In the genomic region with DNA sequence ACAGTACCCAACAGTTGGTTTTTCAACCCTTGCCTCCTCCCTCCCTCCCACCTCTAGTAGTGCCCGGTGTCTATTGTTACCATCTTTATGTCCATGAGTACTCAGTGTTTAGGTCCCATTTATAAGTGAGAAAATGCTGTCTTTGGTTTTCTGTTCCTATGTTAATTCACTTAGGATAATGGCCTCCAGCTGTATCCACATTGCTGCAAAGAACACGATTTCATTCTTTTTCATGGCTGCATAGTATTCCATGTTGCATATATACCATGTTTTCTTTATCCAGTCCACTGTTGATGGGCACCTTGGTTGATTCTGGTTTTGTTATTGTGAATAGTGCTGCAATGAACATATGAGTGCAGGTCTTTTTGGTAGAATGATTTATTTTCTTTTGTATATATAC, we compare ENCODE assay signal across 8 cellular contexts.
"Had no signal": no experiment of that assay in that cellular context is flagged by ENCODE, and none has a peak within 500 bp of the region (broad histone marks: within the 10 kb centered on the region; RNA-seq: fewer than 3 reads in every experiment).

No MANE protein-coding gene starts in this region.

- FAIRE-seq: HepG2, HTR-8/SVneo had no signal

- DNase-seq: IMR-90, KBM-7, KG1 had no signal

- H3K9ac ChIP-seq: KMS-11 had no signal

- H3K27ac ChIP-seq: HL-60, KMS-11 had no signal

- H3K36me3 Mint-ChIP-seq: IgD-negative memory B cell had no signal

- H3K4me2 ChIP-seq: KMS-11 had no signal

- ATAC-seq: HepG2 had no signal

- H3K4me3 Mint-ChIP-seq: IgD-negative memory B cell had no signal

- H3K27ac Mint-ChIP-seq: IgD-negative memory B cell had no signal
